8 cellular contexts compared by ENCODE assay signal in the genomic region with DNA sequence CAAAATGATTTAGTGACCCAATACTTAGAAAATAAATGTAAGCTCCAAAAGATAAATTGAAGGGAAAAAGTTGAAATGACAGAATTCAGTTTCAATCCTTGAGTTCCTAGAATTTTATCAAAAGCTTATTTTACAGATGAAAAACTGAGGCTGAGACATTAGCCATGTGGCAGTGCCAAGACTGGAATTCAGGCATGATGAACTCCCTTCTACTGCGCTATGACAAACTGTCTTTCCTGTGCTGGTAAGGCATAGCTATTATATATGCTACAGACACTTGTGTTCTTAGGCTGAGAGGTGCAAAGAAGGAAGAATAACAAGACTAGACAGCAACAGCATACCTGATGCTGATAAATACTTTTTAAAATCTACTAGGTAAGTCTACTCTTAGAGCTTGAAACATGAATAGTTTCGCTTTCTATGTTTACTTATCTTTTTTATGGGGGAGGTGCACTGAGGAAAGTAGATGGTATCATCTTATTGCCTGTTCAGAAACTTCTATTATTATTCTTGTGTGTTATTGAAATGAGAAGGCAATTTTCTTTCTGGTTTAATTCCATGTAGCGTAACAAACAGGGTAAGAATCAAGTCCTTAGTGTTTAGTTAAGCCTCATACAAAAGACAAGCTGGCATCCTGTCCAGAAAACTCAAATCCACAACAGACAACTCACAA. TPM values are rescaled to one million over a fixed set of nuclear protein-coding genes. Genes with fewer than 3 reads are reported as not detected.
DNase-seq lines count a peak whose midpoint lies in the region; ATAC-seq and TF ChIP-seq lines count a peak whose summit lies in the region.

No MANE protein-coding gene starts in this region.

- no peak for TF ChIP-seq POLR2A in heart left ventricle (IDR thresholded peaks at IDR 0.05)

- H3K9me3 ChIP-seq in heart left ventricle: no peaks in the 10 kb centered on the region
- H3K9me3 ChIP-seq in muscle layer of colon (ENCODE audit: low read length): no peaks in the 10 kb centered on the region

- DNase-seq in heart left ventricle (no peak), left ventricle myocardium superior (no peak), D341Med (ENCODE audit: low spot score) (no peak), germinal center (ENCODE audit: low spot score) (no peak)
- DNase-seq in activated CD8-positive, alpha-beta memory T cell treated with anti-CD3 and anti-CD28 coated beads, Interleukin-2, amount 50 U/mL, for 48 hours: no peak

- peak overlapping the region; percentile 100 for H3K27ac Mint-ChIP-seq in brain

- peak overlapping the region in 10 of 12 donors; percentile 75 to 97 (median 86) for H3K4me3 ChIP-seq in heart left ventricle
- H3K4me3 ChIP-seq in muscle layer of colon (ENCODE audit: low read depth in 1 of 2, low read length in 2 of 2): peak overlapping the region; percentile 75 to 79

- intact Hi-C loops in heart left ventricle (cut with DNase I) (loop anchor here in 2 of 10 donors (5.0 to 10.0 kb wide), 2 partner anchors 152 to 1345 kb away; partner anchors contain the start of gene LAPTM4A (in 1 of the 2)), left ventricle myocardium superior (cut with micrococcal nuclease) (no loop called here)

- peaks cover 63% of the 10 kb centered on the region for H3K4me1 Mint-ChIP-seq in brain

- TF ChIP-seq CTCF in heart left ventricle (IDR thresholded peaks at IDR 0.05): no peak
- TF ChIP-seq CTCF in brain (conservative IDR thresholded peaks at IDR 0.05): no peak

- H3K9me3 Mint-ChIP-seq in brain: no peaks in the 10 kb centered on the region

- H3K4me1 ChIP-seq in heart left ventricle (peaks cover 0 to 62% (median 46%) of the 10 kb centered on the region in 12 donors), muscle layer of colon (ENCODE audit: insufficient read depth, low read length) (peaks cover 39% of the 10 kb centered on the region)

- H3K27me3 Mint-ChIP-seq in brain: peaks cover 21% of the 10 kb centered on the region

- peak overlapping the region; percentile 88 to 97 (median 94) for H3K4me3 Mint-ChIP-seq in brain

- peak overlapping the region in 5 of 12 donors; percentile 94 to 98 (median 97) for H3K27ac ChIP-seq in heart left ventricle
- H3K27ac ChIP-seq in muscle layer of colon (ENCODE audit: low read depth, low read length): peak overlapping the region; percentile 89

- H3K27me3 ChIP-seq in heart left ventricle: no peaks in the 10 kb centered on the region
- H3K27me3 ChIP-seq in muscle layer of colon (ENCODE audit: control insufficient read depth in 1 of 2, insufficient read depth in 2 of 2, low read length in 2 of 2): no peaks in the 10 kb centered on the region

- ATAC-seq in heart left ventricle (no peak), left ventricle myocardium superior (no peak), HG03575 (IDR thresholded peaks at IDR 0.05; ENCODE audit: extremely low read depth, insufficient number of reproducible peaks, low FRiP score, unreplicated experiment) (peak; percentile 36)

- H3K9ac ChIP-seq in muscle layer of colon (ENCODE audit: low read length): peak overlapping the region; percentile 77

- H3K36me3 Mint-ChIP-seq in brain: no peaks in the 10 kb centered on the region

- H3K36me3 ChIP-seq in heart left ventricle (peaks cover 0 to 3% (median 0%) of the 10 kb centered on the region in 9 donors), muscle layer of colon (ENCODE audit: insufficient read depth, low read length) (no peaks in the 10 kb centered on the region)

- 69 to 83% (median 78%) methylated on average over 3 of the region's 3 CpGs for WGBS in heart left ventricle, 4 donors

RNA-seq across cellular contexts. Expression of gene TTC32, which starts 1.8 kb away (rescaled TPM):
- total RNA-seq in heart left ventricle (1 to 10 TPM; 2.6 to 9.8 (median 6.3) TPM), left ventricle myocardium superior (4.0 TPM)
- polyA plus RNA-seq in heart left ventricle (10 to 100 TPM in 1 of 2 donors, 1 to 10 TPM in 1; 6.3 to 10.3 TPM), brain (ENCODE audit: insufficient read depth, low read depth, low replicate concordance) (6.8 TPM)
